21 cellular contexts compared by ENCODE assay signal in genomic region chr3:176395269-176395668, GRCh38.
"Had no signal": no experiment of that assay in that cellular context is flagged by ENCODE, and none has a peak within 500 bp of the region (broad histone marks: within the 10 kb centered on the region; RNA-seq: fewer than 3 reads in every experiment).

No MANE protein-coding gene starts in this region.

- H3K9me3 ChIP-seq: gastrocnemius medialis, mucosa of descending colon had no signal

- H3K36me3 ChIP-seq: esophagus muscularis mucosa, gastrocnemius medialis, heart right ventricle, left lung, lower lobe of right lung had no signal

- H3K27me3 ChIP-seq: dorsolateral prefrontal cortex, esophagus muscularis mucosa, gastrocnemius medialis, heart right ventricle, left lung had no signal

- DNase-seq: dermis blood vessel endothelial cell; dorsolateral prefrontal cortex; effector CD4-positive, alpha-beta T cell; effector memory CD4-positive, alpha-beta T cell; foreskin fibroblast; foreskin melanocyte; gastrocnemius medialis; glutamatergic neuron; head of caudate nucleus; heart right ventricle; hippocampal formation; left cardiac atrium; left lung; left ventricle myocardium superior; lower lobe of right lung; mesenchymal stem cell; mucosa of descending colon; naive B cell; naive thymus-derived CD8-positive, alpha-beta T cell had no signal

- H3K4me1 ChIP-seq: esophagus muscularis mucosa, gastrocnemius medialis, left lung, lower lobe of right lung had no signal

- H3K4me3 ChIP-seq: coronary artery, dorsolateral prefrontal cortex, esophagus muscularis mucosa, gastrocnemius medialis, heart right ventricle, left lung, lower lobe of right lung, mucosa of descending colon had no signal
